Comparison of ENCODE assay signal across 1 cellular context in the genomic region with DNA sequence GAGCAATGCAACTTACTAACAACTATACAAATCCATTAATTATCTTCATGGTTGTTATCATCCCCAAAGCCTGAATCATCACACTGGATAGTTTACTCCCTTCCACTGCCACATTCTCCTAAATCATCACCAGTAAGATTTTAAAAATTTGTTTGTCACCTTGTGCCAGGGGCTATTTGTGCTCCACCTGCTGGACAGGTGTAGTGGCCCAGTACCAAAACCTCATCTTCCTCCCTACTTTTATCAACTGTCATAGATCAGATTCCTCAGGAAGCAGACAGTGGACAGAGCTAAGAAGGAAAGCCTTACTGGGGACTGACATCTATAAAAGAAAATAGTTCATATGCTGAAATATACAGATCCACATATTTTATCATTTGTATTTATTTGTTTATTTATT.
TF ChIP-seq lines count a peak whose summit lies in the region.

No MANE protein-coding gene starts in this region.

TF ChIP-seq in H1, 55 proteins besides CTCF, POLR2A, EP300 and RAD21 (continued from another document):
- TF ChIP-seq, protein P1, sequence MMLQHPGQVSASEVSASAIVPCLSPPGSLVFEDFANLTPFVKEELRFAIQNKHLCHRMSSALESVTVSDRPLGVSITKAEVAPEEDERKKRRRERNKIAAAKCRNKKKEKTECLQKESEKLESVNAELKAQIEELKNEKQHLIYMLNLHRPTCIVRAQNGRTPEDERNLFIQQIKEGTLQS (IDR thresholded peaks at IDR 0.05; ENCODE audit: insufficient read depth, low read depth, low read length) = no peak
- TF ChIP-seq RFX5 (IDR thresholded peaks at IDR 0.05; ENCODE audit: borderline replicate concordance, low read depth, low read length) = no peak
- no peak for TF ChIP-seq HDAC2 (IDR thresholded peaks at IDR 0.05; ENCODE audit: borderline replicate concordance in 1 of 2, low read depth in 2 of 2, low read length in 2 of 2)
- no peak for TF ChIP-seq TAF1 (IDR thresholded peaks at IDR 0.05; ENCODE audit: low read depth, low read length)
- no peak for TF ChIP-seq POLR2AphosphoS5 (IDR thresholded peaks at IDR 0.05; ENCODE audit: low read depth, low read length)
- TF ChIP-seq PHF8 (conservative IDR thresholded peaks at IDR 0.05; ENCODE audit: low read depth, low read length) = no peak
- TF ChIP-seq NANOG (IDR thresholded peaks at IDR 0.05; ENCODE audit: insufficient read depth, low read depth, low read length, poor library complexity, severe bottlenecking) = no peak
- TF ChIP-seq BACH1 (IDR thresholded peaks at IDR 0.05; ENCODE audit: low read length) = no peak
- no peak for TF ChIP-seq CHD1 (IDR thresholded peaks at IDR 0.05; ENCODE audit: low read depth, low read length)
- no peak for TF ChIP-seq CHD2 (IDR thresholded peaks at IDR 0.05; ENCODE audit: low read length)
- no peak for TF ChIP-seq SIRT6 (IDR thresholded peaks at IDR 0.05; ENCODE audit: low read length)
- no peak for TF ChIP-seq BRCA1 (IDR thresholded peaks at IDR 0.05; ENCODE audit: low read depth, low read length)
- TF ChIP-seq TEAD4 (IDR thresholded peaks at IDR 0.05; ENCODE audit: low read depth, low read length) = no peak
- no peak for TF ChIP-seq MAFK (IDR thresholded peaks at IDR 0.05; ENCODE audit: low read depth, low read length)
- TF ChIP-seq TCF12 (IDR thresholded peaks at IDR 0.05; ENCODE audit: low read depth, low read length) = no peak
- TF ChIP-seq, protein P2, sequence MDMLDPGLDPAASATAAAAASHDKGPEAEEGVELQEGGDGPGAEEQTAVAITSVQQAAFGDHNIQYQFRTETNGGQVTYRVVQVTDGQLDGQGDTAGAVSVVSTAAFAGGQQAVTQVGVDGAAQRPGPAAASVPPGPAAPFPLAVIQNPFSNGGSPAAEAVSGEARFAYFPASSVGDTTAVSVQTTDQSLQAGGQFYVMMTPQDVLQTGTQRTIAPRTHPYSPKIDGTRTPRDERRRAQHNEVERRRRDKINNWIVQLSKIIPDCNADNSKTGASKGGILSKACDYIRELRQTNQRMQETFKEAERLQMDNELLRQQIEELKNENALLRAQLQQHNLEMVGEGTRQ (IDR thresholded peaks at IDR 0.05; ENCODE audit: low read length) = no peak
- TF ChIP-seq, protein P3, sequence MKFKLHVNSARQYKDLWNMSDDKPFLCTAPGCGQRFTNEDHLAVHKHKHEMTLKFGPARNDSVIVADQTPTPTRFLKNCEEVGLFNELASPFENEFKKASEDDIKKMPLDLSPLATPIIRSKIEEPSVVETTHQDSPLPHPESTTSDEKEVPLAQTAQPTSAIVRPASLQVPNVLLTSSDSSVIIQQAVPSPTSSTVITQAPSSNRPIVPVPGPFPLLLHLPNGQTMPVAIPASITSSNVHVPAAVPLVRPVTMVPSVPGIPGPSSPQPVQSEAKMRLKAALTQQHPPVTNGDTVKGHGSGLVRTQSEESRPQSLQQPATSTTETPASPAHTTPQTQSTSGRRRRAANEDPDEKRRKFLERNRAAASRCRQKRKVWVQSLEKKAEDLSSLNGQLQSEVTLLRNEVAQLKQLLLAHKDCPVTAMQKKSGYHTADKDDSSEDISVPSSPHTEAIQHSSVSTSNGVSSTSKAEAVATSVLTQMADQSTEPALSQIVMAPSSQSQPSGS (IDR thresholded peaks at IDR 0.05; ENCODE audit: low read length) = no peak
